Comparison of ENCODE assay signal across 26 cellular contexts in genomic region chr10:93193886-93194285, GRCh38.
"Had no signal": no experiment of that assay in that cellular context is flagged by ENCODE, and none has a peak within 500 bp of the region (broad histone marks: within the 10 kb centered on the region; RNA-seq: fewer than 3 reads in every experiment).

No MANE protein-coding gene starts in this region.

- H3K4me3 ChIP-seq: coronary artery, esophagus squamous epithelium, lung, neural progenitor cell, psoas muscle, sigmoid colon, thoracic aorta, tibial nerve, upper lobe of right lung, uterus had no signal

- H3K27ac Mint-ChIP-seq: memory B cell; naive thymus-derived CD8-positive, alpha-beta T cell; neural progenitor cell; stimulated activated effector memory CD8-positive, alpha-beta T cell treated with anti-CD3 and anti-CD28 coated beads, Interleukin-12 subunit alpha, Interleukin-12 subunit beta, amount 100 ng/mL, for 72 hours had no signal

- H3K36me3 ChIP-seq: esophagus squamous epithelium, neural progenitor cell, sigmoid colon, thoracic aorta, tibial nerve, upper lobe of right lung, uterus had no signal

- H3K9ac ChIP-seq: neural progenitor cell had no signal

- H2AFZ ChIP-seq: neural progenitor cell had no signal

- H3K36me3 Mint-ChIP-seq: memory B cell; naive thymus-derived CD8-positive, alpha-beta T cell; neural progenitor cell; stimulated activated effector memory CD8-positive, alpha-beta T cell treated with anti-CD3 and anti-CD28 coated beads, Interleukin-12 subunit alpha, Interleukin-12 subunit beta, amount 100 ng/mL, for 72 hours had no signal

- H3K9me3 Mint-ChIP-seq: memory B cell; naive thymus-derived CD8-positive, alpha-beta T cell; neural progenitor cell; stimulated activated effector memory CD8-positive, alpha-beta T cell treated with anti-CD3 and anti-CD28 coated beads, Interleukin-12 subunit alpha, Interleukin-12 subunit beta, amount 100 ng/mL, for 72 hours had no signal

- H3K27me3 ChIP-seq: esophagus squamous epithelium, neural progenitor cell, sigmoid colon, tibial nerve, uterus had no signal

- ATAC-seq: left lobe of liver; naive thymus-derived CD8-positive, alpha-beta T cell; psoas muscle; right cardiac atrium; stimulated activated effector memory CD8-positive, alpha-beta T cell treated with anti-CD3 and anti-CD28 coated beads, Interleukin-12 subunit alpha, Interleukin-12 subunit beta, amount 100 ng/mL, for 72 hours; stimulated activated naive CD8-positive, alpha-beta T cell treated with anti-CD3 and anti-CD28 coated beads, Interleukin-15, Interleukin-2, amounts not matched to agents 100 U/mL and 50 U/mL, for 24 hours; upper lobe of right lung had no signal

- DNase-seq: central memory CD4-positive, alpha-beta T cell; dermis blood vessel endothelial cell; effector memory CD4-positive, alpha-beta T cell; esophagus squamous epithelium; foreskin melanocyte; hypothalamus; kidney; midbrain; naive thymus-derived CD8-positive, alpha-beta T cell; psoas muscle; right cardiac atrium; sigmoid colon; stimulated activated CD4-positive, alpha-beta T cell treated with anti-CD3 and anti-CD28 coated beads, Interleukin-2, amount 100 ng/mL, for 24 hours; stimulated activated CD4-positive, alpha-beta T cell treated with anti-CD3 and anti-CD28 coated beads, Interleukin-4, amount 100 ng/mL, for 24 hours; stimulated activated naive CD8-positive, alpha-beta T cell treated with anti-CD3 and anti-CD28 coated beads, Interleukin-15, Interleukin-2, amounts not matched to agents 100 U/mL and 50 U/mL, for 24 hours; substantia nigra; upper lobe of right lung; uterus had no signal

- H3K27ac ChIP-seq: coronary artery, esophagus squamous epithelium, neural progenitor cell, psoas muscle, sigmoid colon, thoracic aorta, tibial nerve, upper lobe of right lung, uterus had no signal

- H3K4me2 ChIP-seq: neural progenitor cell had no signal

- H3K4me1 ChIP-seq: uterus had no signal

- H3K4me3 Mint-ChIP-seq: memory B cell; naive thymus-derived CD8-positive, alpha-beta T cell; neural progenitor cell; stimulated activated effector memory CD8-positive, alpha-beta T cell treated with anti-CD3 and anti-CD28 coated beads, Interleukin-12 subunit alpha, Interleukin-12 subunit beta, amount 100 ng/mL, for 72 hours had no signal

- H3K9me3 ChIP-seq: esophagus squamous epithelium, psoas muscle, sigmoid colon, thoracic aorta, tibial nerve, upper lobe of right lung, uterus had no signal
